ENCODE assay signal across 25 cellular contexts in genomic region chr6:24537082-24537699, GRCh38.
"Had no signal": no experiment of that assay in that cellular context is flagged by ENCODE, and none has a peak within 500 bp of the region (broad histone marks: within the 10 kb centered on the region; RNA-seq: fewer than 3 reads in every experiment).

No MANE protein-coding gene starts in this region.

- H3K27me3 ChIP-seq: colonic mucosa, dorsolateral prefrontal cortex, hepatocyte, left lung, sigmoid colon, testis, uterus had no signal

- DNase-seq: activated CD4-positive, alpha-beta memory T cell treated with anti-CD3 and anti-CD28 coated beads for 36 hours; activated CD4-positive, alpha-beta T cell treated with anti-CD3 and anti-CD28 coated beads for 48 hours; activated effector memory CD4-positive, alpha-beta T cell treated with Interleukin-2 at 50 U/mL for 16 hours; activated naive CD4-positive, alpha-beta T cell treated with anti-CD3 and anti-CD28 coated beads, Interleukin-2, amount 50 U/mL, for 16 hours; activated naive CD8-positive, alpha-beta T cell treated with anti-CD3 and anti-CD28 coated beads, Interleukin-2, amount 50 U/mL, for 24 hours; activated T-cell treated with anti-CD3 and anti-CD28 coated beads, Interleukin-2, amount 50 U/mL, for 72 hours; caudate nucleus; colonic mucosa; dorsolateral prefrontal cortex; effector memory CD8-positive, alpha-beta T cell; glutamatergic neuron; immature natural killer cell; left lung; naive thymus-derived CD4-positive, alpha-beta T cell; occipital lobe; sigmoid colon; stimulated activated CD4-positive, alpha-beta T cell treated with anti-CD3 and anti-CD28 coated beads, Interleukin-15, amount 100 ng/mL, for 24 hours; testis; uterus had no signal

- H3K27ac Mint-ChIP-seq: activated CD4-positive, alpha-beta memory T cell treated with anti-CD3 and anti-CD28 coated beads for 36 hours; activated naive CD8-positive, alpha-beta T cell treated with anti-CD3 and anti-CD28 coated beads, Interleukin-2, amount 50 U/mL, for 24 hours; activated T-cell treated with anti-CD3 and anti-CD28 coated beads, Interleukin-2, amount 50 U/mL, for 72 hours; brain; effector memory CD8-positive, alpha-beta T cell; naive thymus-derived CD4-positive, alpha-beta T cell; stimulated activated memory B cell treated with anti-CD40 and anti-IgM and Interleukin-4, amounts not matched to agents 10 μg/mL and 1 μg/mL and 100 μg/mL, for 72 hours had no signal

- H3K27ac ChIP-seq: colonic mucosa, dorsolateral prefrontal cortex, hepatocyte, left lung, sigmoid colon, testis, uterus had no signal

- H3K36me3 ChIP-seq: colonic mucosa, uterus had no signal

- H3K4me3 ChIP-seq: colonic mucosa, dorsolateral prefrontal cortex, hepatocyte, left lung, lung, sigmoid colon, smooth muscle cell, testis, uterus had no signal

- H3K4me2 ChIP-seq: hepatocyte, smooth muscle cell had no signal

- H3K9me3 Mint-ChIP-seq: activated CD4-positive, alpha-beta memory T cell treated with anti-CD3 and anti-CD28 coated beads for 36 hours; activated naive CD8-positive, alpha-beta T cell treated with anti-CD3 and anti-CD28 coated beads, Interleukin-2, amount 50 U/mL, for 24 hours; activated T-cell treated with anti-CD3 and anti-CD28 coated beads, Interleukin-2, amount 50 U/mL, for 72 hours; brain; effector memory CD8-positive, alpha-beta T cell; immature natural killer cell; naive thymus-derived CD4-positive, alpha-beta T cell; neural crest cell; stimulated activated memory B cell treated with anti-CD40 and anti-IgM and Interleukin-4, amounts not matched to agents 10 μg/mL and 1 μg/mL and 100 μg/mL, for 72 hours had no signal

- H3K27me3 Mint-ChIP-seq: activated CD4-positive, alpha-beta memory T cell treated with anti-CD3 and anti-CD28 coated beads for 36 hours; activated naive CD8-positive, alpha-beta T cell treated with anti-CD3 and anti-CD28 coated beads, Interleukin-2, amount 50 U/mL, for 24 hours; brain; effector memory CD8-positive, alpha-beta T cell; naive thymus-derived CD4-positive, alpha-beta T cell; stimulated activated memory B cell treated with anti-CD40 and anti-IgM and Interleukin-4, amounts not matched to agents 10 μg/mL and 1 μg/mL and 100 μg/mL, for 72 hours had no signal

- H3K9me3 ChIP-seq: colonic mucosa, left lung, sigmoid colon, testis, uterus had no signal

- H3K4me1 ChIP-seq: colonic mucosa, left lung, sigmoid colon, testis, uterus had no signal

- ATAC-seq: activated naive CD8-positive, alpha-beta T cell treated with anti-CD3 and anti-CD28 coated beads, Interleukin-2, amount 50 U/mL, for 24 hours; activated T-cell treated with anti-CD3 and anti-CD28 coated beads, Interleukin-2, amount 50 U/mL, for 72 hours; effector memory CD8-positive, alpha-beta T cell; naive thymus-derived CD4-positive, alpha-beta T cell; stimulated activated memory B cell treated with anti-CD40 and anti-IgM and Interleukin-4, amounts not matched to agents 10 μg/mL and 1 μg/mL and 100 μg/mL, for 72 hours had no signal

- H2AFZ ChIP-seq: hepatocyte had no signal

- H3K79me2 ChIP-seq: hepatocyte had no signal

- H3K4me1 Mint-ChIP-seq: activated naive CD8-positive, alpha-beta T cell treated with anti-CD3 and anti-CD28 coated beads, Interleukin-2, amount 50 U/mL, for 24 hours; immature natural killer cell; naive thymus-derived CD4-positive, alpha-beta T cell; neural crest cell; stimulated activated memory B cell treated with anti-CD40 and anti-IgM and Interleukin-4, amounts not matched to agents 10 μg/mL and 1 μg/mL and 100 μg/mL, for 72 hours had no signal

- H3K4me3 Mint-ChIP-seq: activated CD4-positive, alpha-beta memory T cell treated with anti-CD3 and anti-CD28 coated beads for 36 hours; activated naive CD8-positive, alpha-beta T cell treated with anti-CD3 and anti-CD28 coated beads, Interleukin-2, amount 50 U/mL, for 24 hours; activated T-cell treated with anti-CD3 and anti-CD28 coated beads, Interleukin-2, amount 50 U/mL, for 72 hours; brain; effector memory CD8-positive, alpha-beta T cell; immature natural killer cell; naive thymus-derived CD4-positive, alpha-beta T cell; neural crest cell; stimulated activated memory B cell treated with anti-CD40 and anti-IgM and Interleukin-4, amounts not matched to agents 10 μg/mL and 1 μg/mL and 100 μg/mL, for 72 hours had no signal
